8 cellular contexts compared by ENCODE assay signal in the genomic region with DNA sequence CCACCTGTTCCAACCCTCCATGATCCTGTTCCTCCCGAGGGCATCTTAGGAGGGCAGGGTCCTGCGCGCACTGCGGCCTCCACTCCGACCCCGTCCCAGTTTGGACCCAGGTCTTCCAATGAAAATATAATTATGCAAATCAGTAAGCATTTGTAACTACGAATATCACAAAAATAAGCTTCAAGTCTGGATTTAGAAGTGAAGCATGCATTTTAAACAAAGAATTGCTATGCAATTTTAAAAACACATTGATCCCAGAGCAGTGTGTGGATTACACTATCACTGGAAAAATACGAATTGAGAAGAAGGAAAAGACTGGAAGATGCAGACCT. TPM values are rescaled to one million over a fixed set of nuclear protein-coding genes. Genes with fewer than 3 reads are reported as not detected.
DNase-seq lines count a peak whose midpoint lies in the region; FAIRE-seq and TF ChIP-seq lines count a peak whose summit lies in the region.

No MANE protein-coding gene starts in this region.

- peak overlapping the region; percentile 95 for H3K4me3 Mint-ChIP-seq in T-helper 1 cell treated with Interleukin-12 subunit alpha and Interleukin-12 subunit beta and Interleukin-4 antibody, amounts not matched to agents 30 μg/mL and 1 μg/mL, for 36 hours
- H3K4me3 Mint-ChIP-seq in activated naive CD8-positive, alpha-beta T cell treated with anti-CD3 and anti-CD28 coated beads for 36 hours, result peak overlapping the region; percentile 93

- H3K9me3 Mint-ChIP-seq in T-helper 1 cell treated with Interleukin-12 subunit alpha and Interleukin-12 subunit beta and Interleukin-4 antibody, amounts not matched to agents 30 μg/mL and 1 μg/mL, for 36 hours, result no peaks in the 10 kb centered on the region
- peaks cover 3% of the 10 kb centered on the region for H3K9me3 Mint-ChIP-seq in activated naive CD8-positive, alpha-beta T cell treated with anti-CD3 and anti-CD28 coated beads for 36 hours

- no peak for TF ChIP-seq CTCF in kidney (IDR thresholded peaks at IDR 0.05; ENCODE audit: borderline replicate concordance, extremely low read depth, insufficient read depth)
- no peak for TF ChIP-seq CTCF in suprapubic skin (IDR thresholded peaks at IDR 0.05)

- H3K4me3 ChIP-seq in kidney (ENCODE audit: low read length in 2 of 2) (peak overlapping the region; percentile 93 to 98), suprapubic skin (peak overlapping the region; percentile 90)

- H3K27ac ChIP-seq in kidney (ENCODE audit: low read depth in 2 of 2, low read length in 2 of 2) (peak overlapping the region; percentile 95 to 98), suprapubic skin (peak overlapping the region; percentile 98)

- H3K4me1 Mint-ChIP-seq in T-helper 1 cell treated with Interleukin-12 subunit alpha and Interleukin-12 subunit beta and Interleukin-4 antibody, amounts not matched to agents 30 μg/mL and 1 μg/mL, for 36 hours (ENCODE audit: low read depth), result peaks cover 60% of the 10 kb centered on the region
- H3K4me1 Mint-ChIP-seq in activated naive CD8-positive, alpha-beta T cell treated with anti-CD3 and anti-CD28 coated beads for 36 hours, result peaks cover 74% of the 10 kb centered on the region

- H3K27me3 ChIP-seq in suprapubic skin, result no peaks in the 10 kb centered on the region

- H3K4me1 ChIP-seq in kidney (ENCODE audit: control insufficient read depth in 1 of 2, insufficient read depth in 1 of 2, low read depth in 1 of 2, low read length in 2 of 2), result peaks cover 8 to 12% of the 10 kb centered on the region in 2 donors
- H3K4me1 ChIP-seq in suprapubic skin, result peaks cover 55% of the 10 kb centered on the region

- H3K9ac ChIP-seq in kidney (ENCODE audit: low read length in 2 of 2), result peak overlapping the region in 1 of 2 donors; percentile 80

- H3K36me3 ChIP-seq in kidney (ENCODE audit: control insufficient read depth in 1 of 2, insufficient read depth in 2 of 2, low read length in 2 of 2), result peaks cover 0 to 1% of the 10 kb centered on the region in 2 donors
- H3K36me3 ChIP-seq in suprapubic skin, result peaks cover 4% of the 10 kb centered on the region

- H3K27ac Mint-ChIP-seq in T-helper 1 cell treated with Interleukin-12 subunit alpha and Interleukin-12 subunit beta and Interleukin-4 antibody, amounts not matched to agents 30 μg/mL and 1 μg/mL, for 36 hours, result peak overlapping the region; percentile 86
- H3K27ac Mint-ChIP-seq in activated naive CD8-positive, alpha-beta T cell treated with anti-CD3 and anti-CD28 coated beads for 36 hours, result peak overlapping the region; percentile 94

- no peak for FAIRE-seq in kidney (lab: Jason Lieb, UNC)

- intact Hi-C loops in kidney (cut with DNase I), result no loop called here

- H3K9me3 ChIP-seq in kidney (ENCODE audit: control insufficient read depth in 1 of 2, low read length in 2 of 2), result no peaks in the 10 kb centered on the region
- no peaks in the 10 kb centered on the region for H3K9me3 ChIP-seq in suprapubic skin

- peaks cover 5% of the 10 kb centered on the region for H3K27me3 Mint-ChIP-seq in T-helper 1 cell treated with Interleukin-12 subunit alpha and Interleukin-12 subunit beta and Interleukin-4 antibody, amounts not matched to agents 30 μg/mL and 1 μg/mL, for 36 hours (ENCODE audit: low read depth)
- no peaks in the 10 kb centered on the region for H3K27me3 Mint-ChIP-seq in activated naive CD8-positive, alpha-beta T cell treated with anti-CD3 and anti-CD28 coated beads for 36 hours

- TF ChIP-seq POLR2A in suprapubic skin (IDR thresholded peaks at IDR 0.05), result no peak

- peaks cover 27% of the 10 kb centered on the region for H3K36me3 Mint-ChIP-seq in T-helper 1 cell treated with Interleukin-12 subunit alpha and Interleukin-12 subunit beta and Interleukin-4 antibody, amounts not matched to agents 30 μg/mL and 1 μg/mL, for 36 hours (ENCODE audit: low read depth)
- H3K36me3 Mint-ChIP-seq in activated naive CD8-positive, alpha-beta T cell treated with anti-CD3 and anti-CD28 coated beads for 36 hours, result peaks cover 16% of the 10 kb centered on the region

- no peak for TF ChIP-seq EP300 in suprapubic skin (IDR thresholded peaks at IDR 0.05)

- DNase-seq in T-helper 1 cell (no peak), kidney (no peak), suprapubic skin (ENCODE audit: low spot score in 2 of 2) (no peak), HuH-7.5 (ENCODE audit: low spot score) (no peak), cerebellum (ENCODE audit: low spot score) (no peak), mesenteric fat pad (ENCODE audit: low spot score) (no peak)
- DNase-seq in activated naive CD8-positive, alpha-beta T cell treated with anti-CD3 and anti-CD28 coated beads for 36 hours, result no peak

- 5% methylated on average over 8 of the region's 8 CpGs for WGBS in suprapubic skin

RNA-seq across cellular contexts. Expression of a gene that starts 0.7 kb away (rescaled TPM):
- 10 to 100 TPM; 56.8 to 59.9 TPM for total RNA-seq in activated naive CD8-positive, alpha-beta T cell treated with anti-CD3 and anti-CD28 coated beads for 36 hours
- total RNA-seq in kidney, result 100 TPM
- polyA plus RNA-seq in kidney (ENCODE audit: insufficient read depth, low read depth, low replicate concordance), result 82.6 TPM
- 100 to 1,000 TPM; 102 to 113 (median 107) TPM for total RNA-seq in suprapubic skin
- total RNA-seq in cerebellum, result 163 TPM
- total RNA-seq in mesenteric fat pad, result 84.6 TPM

RNA-seq across cellular contexts. Expression of a gene that starts 31.3 kb away (rescaled TPM):
- 10 to 100 TPM in 1 of 2 experiments, 1 to 10 TPM in 1; 8.7 to 10.5 TPM for total RNA-seq in activated naive CD8-positive, alpha-beta T cell treated with anti-CD3 and anti-CD28 coated beads for 36 hours
- total RNA-seq in kidney, result 6.9 TPM
- polyA plus RNA-seq in kidney (ENCODE audit: insufficient read depth, low read depth, low replicate concordance), result 2.6 TPM
- total RNA-seq in suprapubic skin, result 10 to 100 TPM; 11.4 to 16.5 (median 14.2) TPM
- total RNA-seq in cerebellum, result 22.5 TPM
- 102 TPM for total RNA-seq in mesenteric fat pad
